Comparison of ENCODE assay signal across 8 cellular contexts in the genomic region with DNA sequence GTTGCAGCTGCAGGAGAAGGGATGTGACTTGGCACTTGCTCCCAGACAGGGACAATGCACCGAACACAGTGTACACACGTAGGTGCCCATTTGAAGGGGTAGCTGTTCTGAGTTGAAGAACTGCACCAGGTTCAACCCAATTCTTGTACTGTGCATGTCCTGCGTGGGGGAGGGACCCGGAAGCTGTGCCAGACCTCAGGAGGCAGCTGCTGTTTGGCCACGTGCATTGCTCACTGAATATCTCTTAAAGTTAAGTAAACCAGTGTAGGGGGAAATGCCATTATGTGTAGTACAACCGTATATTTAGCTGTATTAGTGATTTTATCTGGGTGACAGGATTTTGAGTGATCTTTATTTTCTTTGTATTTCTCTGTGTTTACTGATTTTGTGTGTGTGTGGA. TPM values are rescaled to one million over a fixed set of nuclear protein-coding genes. Genes with fewer than 3 reads are reported as not detected.
A peak's percentile ranks its signal among the peaks of the same experiment; 100 is the strongest.
DNase-seq lines count a peak whose midpoint lies in the region; ATAC-seq, FAIRE-seq and TF ChIP-seq lines count a peak whose summit lies in the region.

No MANE protein-coding gene starts in this region.

- peak; percentile 57 for ATAC-seq in activated naive CD8-positive, alpha-beta T cell treated with anti-CD3 and anti-CD28 coated beads, Interleukin-2, amount 10 ng/mL, durations not matched to agents 7 days and 5 days (ENCODE audit: low read depth)
- ATAC-seq in GM19351 (IDR thresholded peaks at IDR 0.05; ENCODE audit: unreplicated experiment) = no peak

- no peaks in the 10 kb centered on the region for H3K27me3 ChIP-seq in ACC112 (ENCODE audit: insufficient read depth, low read length)

- H3K4me3 Mint-ChIP-seq in activated naive CD8-positive, alpha-beta T cell treated with anti-CD3 and anti-CD28 coated beads, Interleukin-2, amount 10 ng/mL, durations not matched to agents 7 days and 5 days = peak overlapping the region; percentile 58

- peak overlapping the region; percentile 89 for H2AFZ ChIP-seq in ACC112 (ENCODE audit: low read length, unreplicated experiment)

- H3K27me3 Mint-ChIP-seq in activated naive CD8-positive, alpha-beta T cell treated with anti-CD3 and anti-CD28 coated beads, Interleukin-2, amount 10 ng/mL, durations not matched to agents 7 days and 5 days = peaks cover 5% of the 10 kb centered on the region

- H3K9me3 Mint-ChIP-seq in activated naive CD8-positive, alpha-beta T cell treated with anti-CD3 and anti-CD28 coated beads, Interleukin-2, amount 10 ng/mL, durations not matched to agents 7 days and 5 days = no peaks in the 10 kb centered on the region

- DNase-seq in GM12891 (ENCODE audit: insufficient read length, low spot score) = no peak
- DNase-seq in NCI-H146 (lab: John Stamatoyannopoulos, UW) = peak; percentile 43
- no peak for DNase-seq in activated naive CD8-positive, alpha-beta T cell treated with anti-CD3 and anti-CD28 coated beads, Interleukin-2, amount 10 ng/mL, durations not matched to agents 7 days and 5 days
- peak; percentile 32 for DNase-seq in kidney tubule cell (ENCODE audit: low spot score)
- peak; percentile 33 for DNase-seq in superior temporal gyrus (ENCODE audit: extremely low spot score)
- DNase-seq in foreskin melanocyte = no peak

- no peaks in the 10 kb centered on the region for H3K36me3 ChIP-seq in ACC112 (ENCODE audit: insufficient read depth, low read length)

- H3K36me3 Mint-ChIP-seq in activated naive CD8-positive, alpha-beta T cell treated with anti-CD3 and anti-CD28 coated beads, Interleukin-2, amount 10 ng/mL, durations not matched to agents 7 days and 5 days = no peaks in the 10 kb centered on the region

- no peaks in the 10 kb centered on the region for H3K79me2 ChIP-seq in ACC112 (ENCODE audit: control insufficient read depth, insufficient read depth, low read length, unreplicated experiment)

- POLR2A ChIA-PET in activated naive CD8-positive, alpha-beta T cell treated with anti-CD3 and anti-CD28 coated beads, Interleukin-2, amount 10 ng/mL, durations not matched to agents 7 days and 5 days (lab: Charles Lee) = interaction anchor here (2.1 kb wide), 1 partner anchor 11 kb away, joined by 10 read pairs; the partner anchor contains the start of gene RBBP7

- no peak for TF ChIP-seq POLR2A in GM12891 (IDR thresholded peaks at IDR 0.05; ENCODE audit: low read depth, low read length)

- peak overlapping the region; percentile 76 for H3K4me3 ChIP-seq in ACC112 (ENCODE audit: low read depth, low read length)

- H3K4me1 Mint-ChIP-seq in activated naive CD8-positive, alpha-beta T cell treated with anti-CD3 and anti-CD28 coated beads, Interleukin-2, amount 10 ng/mL, durations not matched to agents 7 days and 5 days = peaks cover 3% of the 10 kb centered on the region

- peak overlapping the region; percentile 76 for H3K27ac Mint-ChIP-seq in activated naive CD8-positive, alpha-beta T cell treated with anti-CD3 and anti-CD28 coated beads, Interleukin-2, amount 10 ng/mL, durations not matched to agents 7 days and 5 days

- FAIRE-seq in GM12891 (lab: Jason Lieb, UNC) = peak; percentile 68

- H3K4me1 ChIP-seq in ACC112 (ENCODE audit: control insufficient read depth, insufficient read depth, low read length, unreplicated experiment) = peaks cover 6% of the 10 kb centered on the region

- H3K27ac ChIP-seq in ACC112 (ENCODE audit: low read depth, low read length) = no peak overlapping the region

TF ChIP-seq in GM12891, 5 proteins besides CTCF, POLR2A, EP300 and RAD21:
- no peak for TF ChIP-seq POU2F2 (IDR thresholded peaks at IDR 0.05; ENCODE audit: low read depth, low read length)
- TF ChIP-seq POLR2AphosphoS5 (IDR thresholded peaks at IDR 0.05; ENCODE audit: low read depth, low read length) = no peak
- TF ChIP-seq TAF1 (IDR thresholded peaks at IDR 0.05; ENCODE audit: low read depth, low read length) = no peak
- TF ChIP-seq PAX5 (IDR thresholded peaks at IDR 0.05; ENCODE audit: insufficient read depth, low read length, severe bottlenecking) = no peak
- TF ChIP-seq SPI1 (IDR thresholded peaks at IDR 0.05; ENCODE audit: low read depth, low read length) = no peak

RNA-seq across cellular contexts. Expression of gene RBBP7, which starts 12.0 kb away (rescaled TPM):
- 128 TPM for polyA plus RNA-seq in GM12891 (2012; ENCODE audit: low read depth, missing spikeins)
- 100 to 1,000 TPM; 149 to 150 TPM for total RNA-seq in activated naive CD8-positive, alpha-beta T cell treated with anti-CD3 and anti-CD28 coated beads, Interleukin-2, amount 10 ng/mL, durations not matched to agents 7 days and 5 days

Comparison
In these comparisons a context has a peak if more than half of its experiments do, and no peak if none do; other contexts are left out.
1. DNase-seq: peak in NCI-H146 (single experiment), kidney tubule cell (single experiment) and superior temporal gyrus (single experiment); none in GM12891 (single experiment), activated naive CD8-positive, alpha-beta T cell treated with anti-CD3 and anti-CD28 coated beads, Interleukin-2, amount 10 ng/mL, durations not matched to agents 7 days and 5 days (single experiment) and foreskin melanocyte (single experiment).